Comparison of ENCODE assay signal across 8 cellular contexts in genomic region chr22:24521791-24522245, GRCh38. TPM values are rescaled to one million over a fixed set of nuclear protein-coding genes. Genes with fewer than 3 reads are reported as not detected.
DNase-seq lines count a peak whose midpoint lies in the region; ATAC-seq and TF ChIP-seq lines count a peak whose summit lies in the region.

No MANE protein-coding gene starts in this region.

- H3K36me3 Mint-ChIP-seq in activated naive CD8-positive, alpha-beta T cell treated with anti-CD3 and anti-CD28 coated beads, Interleukin-2, amount 50 U/mL, for 24 hours (ENCODE audit: low read depth): no peaks in the 10 kb centered on the region

- DNase-seq in GM10248 (ENCODE audit: extremely low spot score) (peak; percentile 73), M059J (ENCODE audit: low read depth) (peak; percentile 78), Peyer's patch (peak in 2 of 3 donors; percentile 66 to 86), iris pigment epithelial cell (ENCODE audit: low read depth) (peak; percentile 62), dedifferentiated amniotic fluid mesenchymal stem cell (ENCODE audit: extremely low spot score) (no peak)
- DNase-seq in activated naive CD8-positive, alpha-beta T cell treated with anti-CD3 and anti-CD28 coated beads, Interleukin-2, amount 50 U/mL, for 24 hours: peak; percentile 31
- peak in 2 of 3 experiments; percentile 6 to 9 for DNase-seq in stimulated activated CD4-positive, alpha-beta T cell treated with anti-CD3 and anti-CD28 coated beads, TNF-alpha, amount 100 ng/mL, for 4 hours (ENCODE audit: low read depth in 3 of 3)

- H3K27ac Mint-ChIP-seq in activated naive CD8-positive, alpha-beta T cell treated with anti-CD3 and anti-CD28 coated beads, Interleukin-2, amount 50 U/mL, for 24 hours: no peak overlapping the region

- H3K9me3 Mint-ChIP-seq in activated naive CD8-positive, alpha-beta T cell treated with anti-CD3 and anti-CD28 coated beads, Interleukin-2, amount 50 U/mL, for 24 hours: no peaks in the 10 kb centered on the region

- H3K4me1 Mint-ChIP-seq in activated naive CD8-positive, alpha-beta T cell treated with anti-CD3 and anti-CD28 coated beads, Interleukin-2, amount 50 U/mL, for 24 hours: peaks cover 11% of the 10 kb centered on the region

- peaks cover 0 to 12% (median 0%) of the 10 kb centered on the region in 4 donors for H3K4me1 ChIP-seq in Peyer's patch

- TF ChIP-seq CTCF in GM10248 (IDR thresholded peaks at IDR 0.05; ENCODE audit: control extremely low read depth, extremely low read depth, low read depth, missing control alignments): peak; percentile 57
- TF ChIP-seq CTCF in Peyer's patch (IDR thresholded peaks at IDR 0.05): peak in 5 of 6 experiments; percentile 6 to 91 (median 81)

- H3K4me3 ChIP-seq in Peyer's patch: no peak overlapping the region

- no peak for TF ChIP-seq POLR2A in Peyer's patch (IDR thresholded peaks at IDR 0.05)

- H3K27me3 Mint-ChIP-seq in activated naive CD8-positive, alpha-beta T cell treated with anti-CD3 and anti-CD28 coated beads, Interleukin-2, amount 50 U/mL, for 24 hours: peaks cover 2% of the 10 kb centered on the region

- CTCF ChIA-PET in GM10248 (lab: Yijun Ruan, JAX): interaction anchor here (1.0 to 5.6 kb wide), 23 partner anchors 9 to 199 kb away, joined by 3 to 41 read pairs (median 4); partner anchors contain the start of gene ADORA2A

- H3K36me3 ChIP-seq in Peyer's patch: no peaks in the 10 kb centered on the region

- no peaks in the 10 kb centered on the region for H3K9me3 ChIP-seq in Peyer's patch

- H3K27ac ChIP-seq in Peyer's patch: peak overlapping the region in 1 of 4 donors; percentile 65

- peak; percentile 53 for ATAC-seq in activated naive CD8-positive, alpha-beta T cell treated with anti-CD3 and anti-CD28 coated beads, Interleukin-2, amount 50 U/mL, for 24 hours
- ATAC-seq in HG02623 (IDR thresholded peaks at IDR 0.05; ENCODE audit: unreplicated experiment): no peak

- no peak overlapping the region for H3K4me3 Mint-ChIP-seq in activated naive CD8-positive, alpha-beta T cell treated with anti-CD3 and anti-CD28 coated beads, Interleukin-2, amount 50 U/mL, for 24 hours

- no peaks in the 10 kb centered on the region for H3K27me3 ChIP-seq in Peyer's patch

- POLR2A ChIA-PET in GM10248 (lab: Yijun Ruan, JAX): no interaction called here

RNA-seq across cellular contexts. Expression of gene UPB1, which starts 26.7 kb away (rescaled TPM):
- total RNA-seq in M059J (2014; rRNA removed; shearing (Covaris generic)): 0.05 and 0.47 TPM in 2 replicates
- under 1 TPM in 1 of 4 donors, not detected in 3; 0.80 TPM for total RNA-seq in Peyer's patch

RNA-seq across cellular contexts. Expression of gene GUCD1, which starts 33.1 kb away (rescaled TPM):
- 71.2 and 104 TPM in 2 replicates for total RNA-seq in M059J (2014; rRNA removed; shearing (Covaris generic))
- total RNA-seq in Peyer's patch: 100 to 1,000 TPM; 167 to 585 (median 458) TPM

RNA-seq across cellular contexts. Expression of gene SNRPD3, which starts 34.0 kb away (rescaled TPM):
- total RNA-seq in M059J (2014; rRNA removed; shearing (Covaris generic)): 222 and 379 TPM in 2 replicates
- 100 to 1,000 TPM in 3 of 4 donors, 10 to 100 TPM in 1; 99.6 to 149 (median 131) TPM for total RNA-seq in Peyer's patch
